ENCODE assay signal across 16 cellular contexts in the genomic region with DNA sequence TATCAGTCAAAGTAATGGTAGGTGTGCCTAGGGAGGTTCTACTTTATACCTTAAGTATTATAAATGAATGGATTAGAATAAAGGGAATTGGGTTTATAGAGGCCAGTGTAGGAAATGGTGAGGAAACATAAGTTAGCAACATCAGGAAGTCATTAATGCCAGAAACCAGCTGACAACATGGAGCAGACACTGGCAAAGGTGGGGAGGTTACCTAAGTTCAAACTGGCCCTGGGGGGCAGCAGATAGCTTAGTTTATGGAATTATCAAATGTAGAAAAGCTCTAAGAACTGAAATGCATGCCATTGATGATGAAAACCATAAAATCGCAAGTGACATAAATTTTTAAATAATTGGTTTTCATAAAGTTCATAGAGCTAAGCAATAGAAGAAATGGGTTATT.
A peak's percentile ranks its signal among the peaks of the same experiment; 100 is the strongest.
DNase-seq lines count a peak whose midpoint lies in the region; ATAC-seq and TF ChIP-seq lines count a peak whose summit lies in the region.
"Had no signal": no experiment of that assay in that cellular context is flagged by ENCODE, and none has a peak within 500 bp of the region (broad histone marks: within the 10 kb centered on the region; RNA-seq: fewer than 3 reads in every experiment).

No MANE protein-coding gene starts in this region.

- peak; percentile 55 for TF ChIP-seq RAD21 in SK-N-SH (IDR thresholded peaks at IDR 0.05; ENCODE audit: low read length)

- TF ChIP-seq CTCF in SK-N-SH (IDR thresholded peaks at IDR 0.05): no peak; the same call in 1 of the 2 replicates

- TF ChIP-seq POLR2A in erythroblast (IDR thresholded peaks at IDR 0.05; ENCODE audit: low read length): no peak

- H3K9me2 ChIP-seq in SK-N-SH: no peaks in the 10 kb centered on the region

- POLR2A ChIA-PET in SK-N-SH (lab: Yijun Ruan, JAX): no interaction called here

- no peaks in the 10 kb centered on the region for H3K36me3 ChIP-seq in SK-N-SH (replicated peaks in 1 of 2; ENCODE audit: control insufficient read depth in 1 of 2, insufficient read depth in 2 of 2, low read length in 1 of 2)

- H3K4me1 ChIP-seq in SK-N-SH (ENCODE audit: control insufficient read depth in 1 of 2, insufficient read depth in 2 of 2, low read depth in 1 of 2, low read length in 1 of 2): peaks cover 0 to 9% of the 10 kb centered on the region in 2 experiments; a peak in 2 of 4 replicates

- H3K4me3 ChIP-seq in SK-N-SH (ENCODE audit: low read depth in 2 of 2, low read length in 1 of 2): no peak overlapping the region
- H3K4me3 ChIP-seq: GM23248 had no signal

- H3K27ac ChIP-seq in SK-N-SH (ENCODE audit: low read depth in 2 of 2, low read length in 1 of 2): peak overlapping the region in 1 of 2 experiments; percentile 69; a peak in 2 of 4 replicates
- H3K27ac ChIP-seq: GM23248 had no signal

- peak; percentile 27 for DNase-seq in SK-N-SH
- DNase-seq in OCI-M1 (lab: John Stamatoyannopoulos, UW): peak; percentile 6
- peak; percentile 27 to 39 for DNase-seq in erythroblast (lab: John Stamatoyannopoulos, UW)
- no peak for DNase-seq in inferior parietal cortex (ENCODE audit: extremely low spot score)
- DNase-seq in NCI-H2196 treated with DMSO at 0.1 percent for 48 hours (lab: John Stamatoyannopoulos, UW; ENCODE audit: unreplicated experiment): no peak
- no peak for DNase-seq in cerebellum (ENCODE audit: low spot score)
- DNase-seq: C1 segment of cervical spinal cord; CD8-positive, alpha-beta memory T cell; GM23248; NCI-H1105; NCI-H187 treated with DMSO at 0.1 percent for 48 hours; NCI-H446; NCI-H526 treated with DMSO at 0.1 percent for 48 hours; RPMI8226; SHP77 treated with DMSO at 0.1 percent for 48 hours had no signal

- CTCF ChIA-PET in SK-N-SH (lab: Yijun Ruan, JAX): interaction anchor here (0.6 to 1.1 kb wide), 2 partner anchors 250 to 1072 kb away, joined by 3 read pairs; no protein-coding TSS in a partner anchor

- no peaks in the 10 kb centered on the region for H3K9me3 ChIP-seq in SK-N-SH

- H2AFZ ChIP-seq in SK-N-SH (ENCODE audit: low read depth): no peak overlapping the region
- H2AFZ ChIP-seq: GM23248 had no signal

- WGBS in SK-N-SH (ENCODE audit: low lambda C conversion rate): 92% methylated on average over 1 of the region's 1 CpG

- no peak; the same call in 2 of the 3 replicates for ATAC-seq in SK-N-SH treated with all-trans-retinoic acid at 6 μM for 48 hours

- peak in 1 of 2 experiments; percentile 95; a peak in 2 of 4 replicates for TF ChIP-seq EP300 in SK-N-SH (IDR thresholded peaks at IDR 0.05; ENCODE audit: borderline replicate concordance in 1 of 2, low read depth in 1 of 2, low read length in 1 of 2)

- H3K9ac ChIP-seq in SK-N-SH: no peak overlapping the region
- H3K9ac ChIP-seq: GM23248 had no signal

- no peaks in the 10 kb centered on the region for H3K27me3 ChIP-seq in SK-N-SH (ENCODE audit: insufficient read depth)

- H3K79me2 ChIP-seq in SK-N-SH (ENCODE audit: insufficient read depth): no peaks in the 10 kb centered on the region

- H3F3A ChIP-seq in SK-N-SH (replicated peaks; ENCODE audit: insufficient read depth): peaks cover 6% of the 10 kb centered on the region

- H3K4me2 ChIP-seq in SK-N-SH: no peak overlapping the region

- no peaks in the 10 kb centered on the region for H4K20me1 ChIP-seq in SK-N-SH (ENCODE audit: insufficient read depth)

TF ChIP-seq in SK-N-SH, 30 proteins besides CTCF, POLR2A, EP300 and RAD21:
- TF ChIP-seq RCOR1 (IDR thresholded peaks at IDR 0.05; ENCODE audit: low read length): peak; percentile 49; the same call in 1 of the 2 replicates
- no peak for TF ChIP-seq SMC3 (IDR thresholded peaks at IDR 0.05; ENCODE audit: low read depth, low read length)
- TF ChIP-seq, protein P1, sequence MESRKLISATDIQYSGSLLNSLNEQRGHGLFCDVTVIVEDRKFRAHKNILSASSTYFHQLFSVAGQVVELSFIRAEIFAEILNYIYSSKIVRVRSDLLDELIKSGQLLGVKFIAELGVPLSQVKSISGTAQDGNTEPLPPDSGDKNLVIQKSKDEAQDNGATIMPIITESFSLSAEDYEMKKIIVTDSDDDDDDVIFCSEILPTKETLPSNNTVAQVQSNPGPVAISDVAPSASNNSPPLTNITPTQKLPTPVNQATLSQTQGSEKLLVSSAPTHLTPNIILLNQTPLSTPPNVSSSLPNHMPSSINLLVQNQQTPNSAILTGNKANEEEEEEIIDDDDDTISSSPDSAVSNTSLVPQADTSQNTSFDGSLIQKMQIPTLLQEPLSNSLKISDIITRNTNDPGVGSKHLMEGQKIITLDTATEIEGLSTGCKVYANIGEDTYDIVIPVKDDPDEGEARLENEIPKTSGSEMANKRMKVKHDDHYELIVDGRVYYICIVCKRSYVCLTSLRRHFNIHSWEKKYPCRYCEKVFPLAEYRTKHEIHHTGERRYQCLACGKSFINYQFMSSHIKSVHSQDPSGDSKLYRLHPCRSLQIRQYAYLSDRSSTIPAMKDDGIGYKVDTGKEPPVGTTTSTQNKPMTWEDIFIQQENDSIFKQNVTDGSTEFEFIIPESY (IDR thresholded peaks at IDR 0.05; ENCODE audit: borderline replicate concordance, low read depth): no peak
- TF ChIP-seq GATA2 (CRISPR knock-in tag; IDR thresholded peaks at IDR 0.05): 0 out of 2 replicates have a peak, but pooled peaks have one; percentile 29
- TF ChIP-seq RFX5 (IDR thresholded peaks at IDR 0.05; ENCODE audit: low read length): no peak
- no peak for TF ChIP-seq FOXM1 (IDR thresholded peaks at IDR 0.05; ENCODE audit: low read depth)
- peak; percentile 60 for TF ChIP-seq CHD2 (IDR thresholded peaks at IDR 0.05; ENCODE audit: low read length, partially characterized antibody)
- TF ChIP-seq, protein P2, sequence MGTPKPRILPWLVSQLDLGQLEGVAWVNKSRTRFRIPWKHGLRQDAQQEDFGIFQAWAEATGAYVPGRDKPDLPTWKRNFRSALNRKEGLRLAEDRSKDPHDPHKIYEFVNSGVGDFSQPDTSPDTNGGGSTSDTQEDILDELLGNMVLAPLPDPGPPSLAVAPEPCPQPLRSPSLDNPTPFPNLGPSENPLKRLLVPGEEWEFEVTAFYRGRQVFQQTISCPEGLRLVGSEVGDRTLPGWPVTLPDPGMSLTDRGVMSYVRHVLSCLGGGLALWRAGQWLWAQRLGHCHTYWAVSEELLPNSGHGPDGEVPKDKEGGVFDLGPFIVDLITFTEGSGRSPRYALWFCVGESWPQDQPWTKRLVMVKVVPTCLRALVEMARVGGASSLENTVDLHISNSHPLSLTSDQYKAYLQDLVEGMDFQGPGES (IDR thresholded peaks at IDR 0.05; ENCODE audit: low read depth, low read length): no peak
- TF ChIP-seq GABPA (IDR thresholded peaks at IDR 0.05; ENCODE audit: low read depth): no peak
- TF ChIP-seq MXI1 (IDR thresholded peaks at IDR 0.05; ENCODE audit: low read depth, low read length): peak; percentile 18; the same call in 1 of the 2 replicates

TF ChIP-seq in SK-N-SH treated with all-trans-retinoic acid at 6 μM for 48 hours, 23 proteins besides CTCF, POLR2A, EP300 and RAD21 (continues in another document):
- TF ChIP-seq, protein P3, sequence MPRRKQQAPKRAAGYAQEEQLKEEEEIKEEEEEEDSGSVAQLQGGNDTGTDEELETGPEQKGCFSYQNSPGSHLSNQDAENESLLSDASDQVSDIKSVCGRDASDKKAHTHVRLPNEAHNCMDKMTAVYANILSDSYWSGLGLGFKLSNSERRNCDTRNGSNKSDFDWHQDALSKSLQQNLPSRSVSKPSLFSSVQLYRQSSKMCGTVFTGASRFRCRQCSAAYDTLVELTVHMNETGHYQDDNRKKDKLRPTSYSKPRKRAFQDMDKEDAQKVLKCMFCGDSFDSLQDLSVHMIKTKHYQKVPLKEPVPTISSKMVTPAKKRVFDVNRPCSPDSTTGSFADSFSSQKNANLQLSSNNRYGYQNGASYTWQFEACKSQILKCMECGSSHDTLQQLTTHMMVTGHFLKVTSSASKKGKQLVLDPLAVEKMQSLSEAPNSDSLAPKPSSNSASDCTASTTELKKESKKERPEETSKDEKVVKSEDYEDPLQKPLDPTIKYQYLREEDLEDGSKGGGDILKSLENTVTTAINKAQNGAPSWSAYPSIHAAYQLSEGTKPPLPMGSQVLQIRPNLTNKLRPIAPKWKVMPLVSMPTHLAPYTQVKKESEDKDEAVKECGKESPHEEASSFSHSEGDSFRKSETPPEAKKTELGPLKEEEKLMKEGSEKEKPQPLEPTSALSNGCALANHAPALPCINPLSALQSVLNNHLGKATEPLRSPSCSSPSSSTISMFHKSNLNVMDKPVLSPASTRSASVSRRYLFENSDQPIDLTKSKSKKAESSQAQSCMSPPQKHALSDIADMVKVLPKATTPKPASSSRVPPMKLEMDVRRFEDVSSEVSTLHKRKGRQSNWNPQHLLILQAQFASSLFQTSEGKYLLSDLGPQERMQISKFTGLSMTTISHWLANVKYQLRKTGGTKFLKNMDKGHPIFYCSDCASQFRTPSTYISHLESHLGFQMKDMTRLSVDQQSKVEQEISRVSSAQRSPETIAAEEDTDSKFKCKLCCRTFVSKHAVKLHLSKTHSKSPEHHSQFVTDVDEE (CRISPR knock-in tag; IDR thresholded peaks at IDR 0.05): no peak
- TF ChIP-seq BACH2 (CRISPR knock-in tag; IDR thresholded peaks at IDR 0.05; ENCODE audit: borderline replicate concordance) (no peak), PPARA (CRISPR knock-in tag; IDR thresholded peaks at IDR 0.05; ENCODE audit: borderline replicate concordance) (no peak), ZNF8 (CRISPR knock-in tag; IDR thresholded peaks at IDR 0.05) (no peak), ESRRG (CRISPR knock-in tag; IDR thresholded peaks at IDR 0.05) (no peak), ZC3H10 (CRISPR knock-in tag; IDR thresholded peaks at IDR 0.05) (no peak), RARB (CRISPR knock-in tag; IDR thresholded peaks at IDR 0.05) (no peak), TCF4 (CRISPR knock-in tag; IDR thresholded peaks at IDR 0.05; ENCODE audit: borderline replicate concordance) (no peak), CSDC2 (CRISPR knock-in tag; IDR thresholded peaks at IDR 0.05) (no peak), TOX (CRISPR knock-in tag; IDR thresholded peaks at IDR 0.05; ENCODE audit: borderline replicate concordance) (no peak)
- TF ChIP-seq, protein P4, sequence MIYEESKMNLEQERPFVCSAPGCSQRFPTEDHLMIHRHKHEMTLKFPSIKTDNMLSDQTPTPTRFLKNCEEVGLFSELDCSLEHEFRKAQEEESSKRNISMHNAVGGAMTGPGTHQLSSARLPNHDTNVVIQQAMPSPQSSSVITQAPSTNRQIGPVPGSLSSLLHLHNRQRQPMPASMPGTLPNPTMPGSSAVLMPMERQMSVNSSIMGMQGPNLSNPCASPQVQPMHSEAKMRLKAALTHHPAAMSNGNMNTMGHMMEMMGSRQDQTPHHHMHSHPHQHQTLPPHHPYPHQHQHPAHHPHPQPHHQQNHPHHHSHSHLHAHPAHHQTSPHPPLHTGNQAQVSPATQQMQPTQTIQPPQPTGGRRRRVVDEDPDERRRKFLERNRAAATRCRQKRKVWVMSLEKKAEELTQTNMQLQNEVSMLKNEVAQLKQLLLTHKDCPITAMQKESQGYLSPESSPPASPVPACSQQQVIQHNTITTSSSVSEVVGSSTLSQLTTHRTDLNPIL (CRISPR knock-in tag; IDR thresholded peaks at IDR 0.05; ENCODE audit: low read depth): no peak

Comparison
In these comparisons a context has a peak if more than half of its experiments do, and no peak if none do; other contexts are left out.
1. DNase-seq: peak in SK-N-SH (single experiment), OCI-M1 (single experiment) and erythroblast (2 of 2); none in inferior parietal cortex (single experiment), NCI-H2196 treated with DMSO at 0.1 percent for 48 hours (single experiment) and cerebellum (single experiment).